Comparison of ENCODE assay signal across 1 cellular context in genomic region chr1:15110867-15111230, GRCh38.
TF ChIP-seq lines count a peak whose summit lies in the region.

No MANE protein-coding gene starts in this region.

TF ChIP-seq in HepG2, 621 proteins besides CTCF, POLR2A, EP300 and RAD21:
- TF ChIP-seq STAG1 (CRISPR knock-in tag; IDR thresholded peaks at IDR 0.05) (peak; percentile 67), SMC3 (IDR thresholded peaks at IDR 0.05; ENCODE audit: low read length) (peak; percentile 25; the same call in 1 of the 2 replicates), NCOA1 (CRISPR knock-in tag; IDR thresholded peaks at IDR 0.05) (no peak)
